8 cellular contexts compared by ENCODE assay signal in the genomic region with DNA sequence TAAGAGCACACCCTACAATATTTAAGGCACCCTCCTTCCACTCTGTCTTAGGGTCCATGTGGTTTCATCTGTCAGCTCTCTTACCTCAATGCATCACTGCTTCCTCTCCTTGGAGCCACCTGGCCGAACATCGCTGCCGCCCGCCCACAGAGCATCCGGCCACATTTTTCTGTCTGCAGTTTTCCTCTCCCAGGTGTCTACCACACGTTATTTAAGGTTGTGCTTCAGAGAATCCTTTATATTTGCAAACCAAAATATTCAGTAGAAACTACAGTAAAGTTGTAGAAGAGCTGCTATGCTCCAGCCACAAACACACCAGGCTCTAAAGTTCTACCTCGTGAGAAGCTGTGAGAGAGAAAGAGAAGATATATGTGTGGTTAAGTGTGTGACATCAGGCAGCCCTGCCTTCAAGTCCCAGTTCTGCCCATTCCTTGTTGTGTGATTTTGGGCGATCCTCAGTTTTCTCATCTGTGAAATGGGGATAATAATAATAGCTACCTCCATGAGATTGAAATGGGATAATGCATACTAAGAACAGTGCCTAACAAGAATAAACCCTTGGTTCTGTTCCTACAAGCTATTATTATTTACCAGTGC. TPM values are rescaled to one million over a fixed set of nuclear protein-coding genes. Genes with fewer than 3 reads are reported as not detected.
A peak's percentile ranks its signal among the peaks of the same experiment; 100 is the strongest.
DNase-seq lines count a peak whose midpoint lies in the region; ATAC-seq lines count a peak whose summit lies in the region.

No MANE protein-coding gene starts in this region.

- DNase-seq in activated T-cell treated with anti-CD3 and anti-CD28 coated beads for 24 hours (ENCODE audit: low read depth) = peak; percentile 72
- DNase-seq in stimulated activated CD4-positive, alpha-beta T cell treated with anti-CD3 and anti-CD28 coated beads, Interleukin-2, amount 100 ng/mL, for 24 hours = peak; percentile 74 to 79
- no peak for DNase-seq in posterior vena cava (ENCODE audit: low spot score)
- no peak for DNase-seq in NCI-H2081 (lab: John Stamatoyannopoulos, UW)
- no peak for DNase-seq in NCI-H345 (lab: John Stamatoyannopoulos, UW)
- no peak for DNase-seq in left lobe of liver (ENCODE audit: low spot score)

- ATAC-seq in GM19438 (IDR thresholded peaks at IDR 0.05; ENCODE audit: low read depth, unreplicated experiment) (peak; percentile 67), HG03442 (IDR thresholded peaks at IDR 0.05; ENCODE audit: unreplicated experiment) (peak; percentile 59), left lobe of liver (no peak)

- intact Hi-C loops in posterior vena cava (cut with DNase I) = no loop called here

RNA-seq across cellular contexts. Expression of a gene that starts 4.9 kb away (rescaled TPM):
- 10 to 100 TPM; 23.3 to 31.8 TPM for total RNA-seq in posterior vena cava
- 1.5 TPM for total RNA-seq in left lobe of liver

Comparison
In these comparisons a context has a peak if more than half of its experiments do, and no peak if none do; other contexts are left out.
1. DNase-seq: peak in activated T-cell treated with anti-CD3 and anti-CD28 coated beads for 24 hours (single experiment) and stimulated activated CD4-positive, alpha-beta T cell treated with anti-CD3 and anti-CD28 coated beads, Interleukin-2, amount 100 ng/mL, for 24 hours (2 of 2); none in posterior vena cava (single experiment), NCI-H2081 (0 of 2), NCI-H345 (single experiment) and left lobe of liver (single experiment).